Comparison of ENCODE assay signal across 27 cellular contexts in genomic region chr15:91872356-91873132, GRCh38. TPM values are rescaled to one million over a fixed set of nuclear protein-coding genes. Genes with fewer than 3 reads are reported as not detected.
DNase-seq lines count a peak whose midpoint lies in the region; ATAC-seq and TF ChIP-seq lines count a peak whose summit lies in the region.
"Had no signal": no experiment of that assay in that cellular context is flagged by ENCODE, and none has a peak within 500 bp of the region (broad histone marks: within the 10 kb centered on the region; RNA-seq: fewer than 3 reads in every experiment).

No MANE protein-coding gene starts in this region.

- no peak for TF ChIP-seq EP300 in suprapubic skin (IDR thresholded peaks at IDR 0.05)

- intact Hi-C loops in aorta (cut with DNase I), result no loop called here

- H3K36me3 ChIP-seq in suprapubic skin (no peaks in the 10 kb centered on the region), aorta (ENCODE audit: control insufficient read depth in 1 of 2, insufficient read depth in 2 of 2, low read length in 1 of 2) (peaks cover 0 to 2% of the 10 kb centered on the region in 2 donors)
- H3K36me3 ChIP-seq: ascending aorta, esophagus muscularis mucosa, tibial nerve had no signal

- H3K4me1 ChIP-seq in foreskin keratinocyte (peaks cover 7% of the 10 kb centered on the region), suprapubic skin (peaks cover 34% of the 10 kb centered on the region), aorta (ENCODE audit: control insufficient read depth in 1 of 2, insufficient read depth in 2 of 2, low read length in 2 of 2) (no peaks in the 10 kb centered on the region)

- H3K27me3 Mint-ChIP-seq in activated CD8-positive, alpha-beta T cell treated with anti-CD3 and anti-CD28 coated beads, Interleukin-2, amount 10 ng/mL, durations not matched to agents 7 days and 5 days (ENCODE audit: low read depth), result peaks cover 3% of the 10 kb centered on the region

- peak overlapping the region; percentile 24; the same call in 1 of the 2 replicates for H3K27ac ChIP-seq in RWPE1
- H3K27ac ChIP-seq in foreskin keratinocyte, result peak overlapping the region; percentile 73
- H3K27ac ChIP-seq in suprapubic skin, result peak overlapping the region; percentile 75
- no peak overlapping the region for H3K27ac ChIP-seq in aorta (ENCODE audit: low read depth in 1 of 2, low read length in 2 of 2)
- H3K27ac ChIP-seq: ascending aorta, esophagus muscularis mucosa, neutrophil, tibial nerve had no signal

- H3K4me3 Mint-ChIP-seq in activated CD8-positive, alpha-beta T cell treated with anti-CD3 and anti-CD28 coated beads, Interleukin-2, amount 10 ng/mL, durations not matched to agents 7 days and 5 days, result no peak overlapping the region
- H3K4me3 Mint-ChIP-seq: stimulated activated naive B cell treated with anti-CD40 and anti-IgM and Interleukin-4, amounts not matched to agents 10 μg/mL and 1 μg/mL and 100 μg/mL, for 72 hours had no signal

- CTCF ChIA-PET in RWPE1 (lab: Yijun Ruan, JAX), result interaction anchor here (0.6 to 0.7 kb wide), 2 partner anchors 166 to 212 kb away, joined by 3 read pairs; no protein-coding TSS in a partner anchor
- CTCF ChIA-PET in activated CD8-positive, alpha-beta T cell treated with anti-CD3 and anti-CD28 coated beads, Interleukin-2, amount 10 ng/mL, durations not matched to agents 7 days and 5 days (lab: Charles Lee), result no interaction called here

- POLR2A ChIA-PET in RWPE1 (lab: Yijun Ruan, JAX; ENCODE audit: low non-redundant PET), result no interaction called here
- POLR2A ChIA-PET in activated CD8-positive, alpha-beta T cell treated with anti-CD3 and anti-CD28 coated beads, Interleukin-2, amount 10 ng/mL, durations not matched to agents 7 days and 5 days (lab: Charles Lee), result interaction anchor here (0.6 to 0.8 kb wide), 2 partner anchors 566 to 971 kb away, joined by 4 read pairs; no protein-coding TSS in a partner anchor

- ATAC-seq in foreskin keratinocyte (peak; percentile 62), aorta (ENCODE audit: low FRiP score) (no peak), GM21526 (IDR thresholded peaks at IDR 0.05; ENCODE audit: low FRiP score, unreplicated experiment) (no peak)
- ATAC-seq in activated CD8-positive, alpha-beta T cell treated with anti-CD3 and anti-CD28 coated beads, Interleukin-2, amount 10 ng/mL, durations not matched to agents 7 days and 5 days, result no peak
- ATAC-seq: Right ventricle myocardium inferior; stimulated activated naive B cell treated with anti-CD40 and anti-IgM and Interleukin-4, amounts not matched to agents 10 μg/mL and 1 μg/mL and 100 μg/mL, for 72 hours had no signal

- peaks cover 50% of the 10 kb centered on the region for H3K4me1 Mint-ChIP-seq in activated CD8-positive, alpha-beta T cell treated with anti-CD3 and anti-CD28 coated beads, Interleukin-2, amount 10 ng/mL, durations not matched to agents 7 days and 5 days (ENCODE audit: low read depth)
- H3K4me1 Mint-ChIP-seq: stimulated activated naive B cell treated with anti-CD40 and anti-IgM and Interleukin-4, amounts not matched to agents 10 μg/mL and 1 μg/mL and 100 μg/mL, for 72 hours had no signal

- H3K4me3 ChIP-seq in suprapubic skin, result no peak overlapping the region
- H3K4me3 ChIP-seq in aorta (ENCODE audit: low read length in 2 of 2), result no peak overlapping the region
- H3K4me3 ChIP-seq: ascending aorta, esophagus muscularis mucosa, GM12878, tibial nerve had no signal

- H3K9me3 Mint-ChIP-seq in activated CD8-positive, alpha-beta T cell treated with anti-CD3 and anti-CD28 coated beads, Interleukin-2, amount 10 ng/mL, durations not matched to agents 7 days and 5 days (ENCODE audit: insufficient read depth), result no peaks in the 10 kb centered on the region

- no peak for TF ChIP-seq CTCF in RWPE1 (conservative IDR thresholded peaks at IDR 0.05; ENCODE audit: low read depth)
- TF ChIP-seq CTCF in foreskin keratinocyte (conservative IDR thresholded peaks at IDR 0.05), result no peak
- no peak for TF ChIP-seq CTCF in suprapubic skin (IDR thresholded peaks at IDR 0.05)

- H3K27ac Mint-ChIP-seq in activated CD8-positive, alpha-beta T cell treated with anti-CD3 and anti-CD28 coated beads, Interleukin-2, amount 10 ng/mL, durations not matched to agents 7 days and 5 days, result no peak overlapping the region
- H3K27ac Mint-ChIP-seq: stimulated activated naive B cell treated with anti-CD40 and anti-IgM and Interleukin-4, amounts not matched to agents 10 μg/mL and 1 μg/mL and 100 μg/mL, for 72 hours had no signal

- WGBS in suprapubic skin, result 55% methylated on average over 15 of the region's 15 CpGs
- WGBS in aorta, 2 donors, result 81 to 87% methylated on average over 15 of the region's 15 CpGs

- DNase-seq in NCI-H1417 (lab: John Stamatoyannopoulos, UW) (peak; percentile 26 to 76 (median 40)), NCI-H1417 treated with DMSO at 0.1 percent for 48 hours (lab: John Stamatoyannopoulos, UW) (no peak), RWPE1 (ENCODE audit: low spot score) (no peak), foreskin keratinocyte (peak in 1 of 2 donors; percentile 69), suprapubic skin (ENCODE audit: low spot score in 2 of 2) (no peak), aorta (no peak)
- no peak for DNase-seq in activated CD8-positive, alpha-beta T cell treated with anti-CD3 and anti-CD28 coated beads, Interleukin-2, amount 10 ng/mL, durations not matched to agents 7 days and 5 days
- DNase-seq: 8988T; activated CD4-positive, CD25-positive, alpha-beta regulatory T cell treated with anti-CD3 and anti-CD28 coated beads, Interleukin-2, amount 50 U/mL, for 72 hours; activated naive CD4-positive, alpha-beta T cell treated with Interleukin-2 at 50 U/mL for 16 hours; activated T-cell treated with anti-CD3 and anti-CD28 coated beads, Interleukin-2, amount 50 U/mL, for 1 hour; DND-41; effector CD4-positive, alpha-beta T cell; kidney; mesenchymal stem cell; NCI-H526 treated with DMSO at 0.1 percent for 48 hours; OCI-M1; stimulated activated CD4-positive, alpha-beta T cell treated with anti-CD3 and anti-CD28 coated beads, Interleukin-2, amount 100 ng/mL, for 48 hours; stimulated activated naive B cell treated with anti-CD40 and anti-IgM and Interleukin-4, amounts not matched to agents 10 μg/mL and 1 μg/mL and 100 μg/mL, for 72 hours had no signal

- H3K9me3 ChIP-seq in suprapubic skin, result no peaks in the 10 kb centered on the region
- H3K9me3 ChIP-seq in aorta (ENCODE audit: control insufficient read depth, low read length), result no peaks in the 10 kb centered on the region
- H3K9me3 ChIP-seq: ascending aorta, esophagus muscularis mucosa, neutrophil, tibial nerve had no signal

- TF ChIP-seq POLR2A in suprapubic skin (IDR thresholded peaks at IDR 0.05), result no peak

- H3K27me3 ChIP-seq in foreskin keratinocyte, result no peaks in the 10 kb centered on the region
- no peaks in the 10 kb centered on the region for H3K27me3 ChIP-seq in suprapubic skin
- H3K27me3 ChIP-seq in aorta (ENCODE audit: control insufficient read depth in 1 of 2, insufficient read depth in 2 of 2, low read length in 1 of 2), result no peaks in the 10 kb centered on the region
- H3K27me3 ChIP-seq: ascending aorta, esophagus muscularis mucosa, neutrophil, tibial nerve had no signal

- H3K36me3 Mint-ChIP-seq in activated CD8-positive, alpha-beta T cell treated with anti-CD3 and anti-CD28 coated beads, Interleukin-2, amount 10 ng/mL, durations not matched to agents 7 days and 5 days (ENCODE audit: low read depth), result peaks cover 20% of the 10 kb centered on the region

RNA-seq across cellular contexts. Expression of gene SLCO3A1, which starts 19.0 kb away (rescaled TPM):
- total RNA-seq in foreskin keratinocyte (10.5 and 13.7 TPM in 2 replicates), suprapubic skin (100 to 1,000 TPM in 1 of 4 donors, 10 to 100 TPM in 3; 29.0 to 131 (median 44.6) TPM), aorta (10 to 100 TPM; 39.7 to 60.7 TPM)
- polyA plus RNA-seq in foreskin keratinocyte (15.3 and 16.6 TPM in 2 replicates), aorta (10 to 100 TPM in 1 of 2 donors, 1 to 10 TPM in 1; 9.6 to 29.1 TPM)
- 10 to 100 TPM; 29.3 to 32.7 TPM for total RNA-seq in activated CD8-positive, alpha-beta T cell treated with anti-CD3 and anti-CD28 coated beads, Interleukin-2, amount 10 ng/mL, durations not matched to agents 7 days and 5 days
- total RNA-seq: myocyte had no signal

Comparison
In these comparisons a context has a peak if more than half of its experiments do, and no peak if none do; other contexts are left out.
1. DNase-seq: peak in NCI-H1417 (3 of 3); none in NCI-H1417 treated with DMSO at 0.1 percent for 48 hours (single experiment), RWPE1 (single experiment), suprapubic skin (0 of 2), aorta (0 of 2) and activated CD8-positive, alpha-beta T cell treated with anti-CD3 and anti-CD28 coated beads, Interleukin-2, amount 10 ng/mL, durations not matched to agents 7 days and 5 days (single experiment).
2. H3K27ac ChIP-seq: peak in RWPE1 (single experiment), foreskin keratinocyte (single experiment) and suprapubic skin (single experiment); none in aorta (0 of 2).